In the genomic region with DNA sequence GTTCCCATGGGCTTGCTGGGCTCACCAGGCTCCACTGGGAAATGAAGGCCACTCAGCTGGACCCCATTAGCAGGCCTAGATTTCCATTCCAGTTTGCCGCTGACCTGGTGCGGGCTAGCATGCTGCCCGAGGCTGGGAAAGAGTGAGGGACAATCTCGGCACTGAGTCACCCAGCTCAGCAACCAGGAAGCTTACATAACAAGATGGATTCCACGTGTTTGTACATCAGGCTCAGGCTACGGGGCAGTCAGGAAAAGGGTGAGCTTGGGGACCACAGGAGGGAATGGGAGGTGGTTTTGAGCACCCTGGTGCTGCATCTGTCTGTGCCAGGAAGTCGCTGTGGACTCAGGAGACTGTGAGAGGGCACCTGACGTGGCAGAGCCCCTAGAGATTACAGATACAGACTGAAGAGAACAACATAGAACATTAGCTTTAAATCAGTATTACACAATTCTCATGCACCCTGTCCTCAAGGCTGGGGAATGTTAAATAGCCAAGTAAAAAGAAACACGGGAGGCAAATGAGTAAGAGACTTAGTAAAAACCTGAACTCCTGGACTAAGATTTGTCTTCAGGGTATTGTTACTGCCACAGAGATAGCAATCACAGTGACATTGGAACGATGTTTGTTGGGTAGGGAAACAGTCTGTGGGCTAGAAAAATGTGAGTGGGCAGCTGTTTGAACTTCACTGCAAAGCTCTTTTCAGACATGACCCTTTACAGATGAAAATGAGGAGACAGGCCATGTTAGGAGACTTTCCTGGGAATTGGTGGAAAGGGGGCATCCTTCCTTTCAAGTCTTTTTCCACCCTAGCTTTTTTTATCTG, we compare ENCODE assay signal across 13 cellular contexts. TPM values are rescaled to one million over a fixed set of nuclear protein-coding genes. Genes with fewer than 3 reads are reported as not detected.
DNase-seq lines count a peak whose midpoint lies in the region; ATAC-seq and TF ChIP-seq lines count a peak whose summit lies in the region.
"Had no signal": no experiment of that assay in that cellular context is flagged by ENCODE, and none has a peak within 500 bp of the region (broad histone marks: within the 10 kb centered on the region; RNA-seq: fewer than 3 reads in every experiment).

No MANE protein-coding gene starts in this region.

- DNase-seq in H4 (ENCODE audit: low spot score) (peak; percentile 17), adipocyte (ENCODE audit: low read depth) (peak; percentile 85), right cardiac atrium (peak in 2 of 3 donors; percentile 20 to 52), thyroid gland (no peak), NCI-H524 (lab: John Stamatoyannopoulos, UW) (no peak), upper lobe of left lung (no peak)
- DNase-seq: activated CD8-positive, alpha-beta T cell treated with anti-CD3 and anti-CD28 coated beads for 36 hours; activated gamma-delta T cell treated with Interleukin-2 at 50 U/mL for 16 hours; NCI-H1092 treated with DMSO at 0.1 percent for 48 hours had no signal

- 82% methylated on average over 10 of the region's 10 CpGs for WGBS in right cardiac atrium
- 85 to 89% methylated on average over 10 of the region's 10 CpGs for WGBS in thyroid gland, 2 donors
- WGBS in upper lobe of left lung, 2 donors: 70 to 78% methylated on average over 10 of the region's 10 CpGs

- no peak for TF ChIP-seq EP300 in upper lobe of left lung (IDR thresholded peaks at IDR 0.05)

- H3K27me3 ChIP-seq in adipocyte (replicated peaks; ENCODE audit: control insufficient read depth, insufficient read depth, low read length) (no peaks in the 10 kb centered on the region), right cardiac atrium (ENCODE audit: control insufficient read depth, insufficient read depth) (no peaks in the 10 kb centered on the region), thyroid gland (no peaks in the 10 kb centered on the region), upper lobe of left lung (no peaks in the 10 kb centered on the region)

- H3K4me1 ChIP-seq in adipocyte (ENCODE audit: control insufficient read depth, insufficient read depth, low read length) (peaks cover 27% of the 10 kb centered on the region), right cardiac atrium (ENCODE audit: control insufficient read depth, insufficient read depth, low read length) (peaks cover 4% of the 10 kb centered on the region), thyroid gland (peaks cover 6 to 7% of the 10 kb centered on the region in 2 donors), upper lobe of left lung (peaks cover 0 to 3% (median 0%) of the 10 kb centered on the region in 4 donors)

- TF ChIP-seq CTCF in thyroid gland (IDR thresholded peaks at IDR 0.05) (no peak), upper lobe of left lung (IDR thresholded peaks at IDR 0.05) (no peak)

- peak overlapping the region; percentile 15 for H3K9ac ChIP-seq in adipocyte (ENCODE audit: low read length)

- H3K27ac ChIP-seq in right cardiac atrium (ENCODE audit: low read length): no peak overlapping the region
- peak overlapping the region in 2 of 3 donors; percentile 0 to 20 for H3K27ac ChIP-seq in thyroid gland
- H3K27ac ChIP-seq in upper lobe of left lung: no peak overlapping the region
- H3K27ac ChIP-seq: epithelial cell of prostate, RWPE1 had no signal

- H3K9me3 ChIP-seq in adipocyte (ENCODE audit: control insufficient read depth, low read length) (no peaks in the 10 kb centered on the region), right cardiac atrium (ENCODE audit: control insufficient read depth, low read length) (no peaks in the 10 kb centered on the region), thyroid gland (no peaks in the 10 kb centered on the region), upper lobe of left lung (no peaks in the 10 kb centered on the region)

- H3K36me3 ChIP-seq in adipocyte (ENCODE audit: control insufficient read depth, insufficient read depth, low read length, severe bottlenecking) (no peaks in the 10 kb centered on the region), thyroid gland (no peaks in the 10 kb centered on the region), upper lobe of left lung (no peaks in the 10 kb centered on the region)

- intact Hi-C loops in right cardiac atrium (cut with DNase I): no loop called here
- intact Hi-C loops in thyroid gland (cut with DNase I): no loop called here

- ATAC-seq in right cardiac atrium (peak; percentile 27 to 31), HG02884 (IDR thresholded peaks at IDR 0.05; ENCODE audit: unreplicated experiment) (no peak), upper lobe of left lung (ENCODE audit: low FRiP score in 2 of 2) (no peak)
- ATAC-seq: activated CD8-positive, alpha-beta T cell treated with anti-CD3 and anti-CD28 coated beads for 36 hours; GM12878 had no signal

- TF ChIP-seq POLR2A in thyroid gland (IDR thresholded peaks at IDR 0.05) (no peak), upper lobe of left lung (IDR thresholded peaks at IDR 0.05) (no peak)

- H3K4me3 ChIP-seq in adipocyte (ENCODE audit: low read length): peak overlapping the region; percentile 20
- no peak overlapping the region for H3K4me3 ChIP-seq in right cardiac atrium (ENCODE audit: low read length)
- H3K4me3 ChIP-seq in thyroid gland (replicated peaks in 1 of 3): no peak overlapping the region
- no peak overlapping the region for H3K4me3 ChIP-seq in upper lobe of left lung
- H3K4me3 ChIP-seq: GM12878 had no signal

RNA-seq across cellular contexts. Expression of gene GLUL, which starts 51.1 kb away (rescaled TPM):
- 22.0 and 24.9 TPM in 2 replicates for total RNA-seq in H4 (2014; rRNA removed; shearing (Covaris generic))
- 100 to 1,000 TPM; 303 to 361 (median 342) TPM for total RNA-seq in right cardiac atrium
- 199 TPM for polyA plus RNA-seq in right cardiac atrium
- 1,000 to 10,000 TPM; 1,653 to 2,736 (median 2,263) TPM for total RNA-seq in thyroid gland
- total RNA-seq in upper lobe of left lung: 1,000 to 10,000 TPM; 1,145 to 1,831 (median 1,583) TPM

Comparison
In these comparisons a context has a peak if more than half of its experiments do, and no peak if none do; other contexts are left out.
1. DNase-seq: peak in H4 (single experiment), adipocyte (single experiment) and right cardiac atrium (2 of 3); none in thyroid gland (0 of 2), NCI-H524 (0 of 2) and upper lobe of left lung (0 of 2).
2. ATAC-seq: peak in right cardiac atrium (2 of 2); none in HG02884 (single experiment) and upper lobe of left lung (0 of 2).
3. H3K27ac ChIP-seq: peak in thyroid gland (2 of 3); none in right cardiac atrium (single experiment) and upper lobe of left lung (0 of 4).
4. RNA of gene GLUL, which starts 51.1 kb away (total RNA-seq): 1,653 to 2,736 TPM in thyroid gland, 1,145 to 1,831 TPM in upper lobe of left lung and 303 to 361 TPM in right cardiac atrium; 22.0 to 24.9 TPM in H4; every median in the first group is over 10 times any median in the second.